ENCODE assay signal across 35 cellular contexts in genomic region chr3:169196789-169197188, GRCh38.
"Had no signal": no experiment of that assay in that cellular context is flagged by ENCODE, and none has a peak within 500 bp of the region (broad histone marks: within the 10 kb centered on the region; RNA-seq: fewer than 3 reads in every experiment).

No MANE protein-coding gene starts in this region.

- H3K4me3 ChIP-seq: MG63 had no signal

- H3K27me3 ChIP-seq: MG63 had no signal

- DNase-seq: MG63, MM.1S, MV-4-11, NCI-H1048, NCI-H1092, NCI-H1092 treated with DMSO at 0.1 percent for 48 hours, NCI-H1105, NCI-H1105 treated with DMSO at 0.1 percent for 48 hours, NCI-H1417, NCI-H1417 treated with DMSO at 0.1 percent for 48 hours, NCI-H1436, NCI-H1436 treated with DMSO at 0.1 percent for 48 hours, NCI-H146, NCI-H1694, NCI-H1694 treated with DMSO at 0.1 percent for 48 hours, NCI-H187, NCI-H187 treated with DMSO at 0.1 percent for 48 hours, NCI-H1930, NCI-H2029, NCI-H2029 treated with DMSO at 0.1 percent for 48 hours, NCI-H2081, NCI-H2081 treated with DMSO at 0.1 percent for 48 hours, NCI-H2107, NCI-H2171, NCI-H2171 treated with DMSO at 0.1 percent for 48 hours, NCI-H2227 treated with DMSO at 0.1 percent for 48 hours, NCI-H226, NCI-H345, NCI-H446, NCI-H446 treated with DMSO at 0.1 percent for 48 hours, NCI-H510A, NCI-H510A treated with DMSO at 0.1 percent for 48 hours, NCI-H524, NCI-H524 treated with DMSO at 0.1 percent for 48 hours, NCI-H526 had no signal

- H3K36me3 ChIP-seq: MG63 had no signal
